In the genomic region with DNA sequence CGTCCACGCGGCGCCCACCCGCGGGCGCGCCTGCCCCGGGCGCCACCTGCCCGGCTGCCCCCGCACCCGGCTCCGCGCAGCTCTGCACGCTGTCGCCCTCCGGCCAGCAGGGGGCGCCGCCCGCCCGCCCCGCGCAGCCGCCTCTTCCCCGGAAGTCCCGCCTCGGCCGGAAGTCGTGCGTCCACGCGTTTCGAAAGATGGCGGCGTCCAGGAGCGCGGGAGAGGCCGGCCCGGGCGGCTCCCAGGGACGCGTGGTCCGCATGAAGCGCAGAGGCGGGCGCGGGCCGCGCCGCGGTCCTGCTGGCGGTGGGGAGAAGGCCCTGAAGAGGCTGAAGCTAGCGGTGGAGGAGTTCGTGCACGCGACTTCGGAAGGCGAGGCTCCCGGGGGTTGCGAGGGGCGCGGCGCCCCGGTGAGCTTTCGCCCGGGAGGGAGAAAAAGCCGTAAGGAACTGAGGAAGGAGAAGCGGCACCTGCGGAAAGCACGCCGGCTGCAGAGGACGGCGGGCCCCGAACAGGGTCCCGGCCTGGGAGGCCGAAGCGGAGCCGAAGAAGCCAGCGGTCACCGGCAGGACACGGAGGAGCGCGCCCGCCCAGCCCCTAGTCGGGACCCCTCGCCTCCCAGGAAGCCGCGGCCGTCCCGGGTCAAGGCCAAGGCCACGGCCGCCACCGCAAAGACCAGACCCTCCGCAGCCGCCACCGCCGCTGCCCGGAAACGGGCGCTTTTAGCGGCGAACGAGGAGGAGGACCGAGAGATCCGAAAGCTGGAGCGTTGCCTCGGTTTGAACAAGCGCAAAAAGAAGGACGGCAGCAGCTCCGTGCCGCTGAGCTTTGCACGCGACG, we compare ENCODE assay signal across 8 cellular contexts. TPM values are rescaled to one million over a fixed set of nuclear protein-coding genes. Genes with fewer than 3 reads are reported as not detected.
A peak's percentile ranks its signal among the peaks of the same experiment; 100 is the strongest.
DNase-seq lines count a peak whose midpoint lies in the region; ATAC-seq and TF ChIP-seq lines count a peak whose summit lies in the region.

NOM1 (plus strand) TSS at position 172 of the 840 bp plus-strand sequence; CDS start at position 198, 26 bp downstream.

- H3K9me2 ChIP-seq in DOHH2 (replicated peaks; ENCODE audit: control insufficient read depth, low read length): no peaks in the 10 kb centered on the region

- H3K36me3 ChIP-seq in DOHH2 (ENCODE audit: control insufficient read depth, low read length) (peaks cover 52% of the 10 kb centered on the region), Peyer's patch (peaks cover 0 to 23% (median 6%) of the 10 kb centered on the region in 3 donors)

- no peaks in the 10 kb centered on the region for H3K9me3 Mint-ChIP-seq in IgD-negative memory B cell
- H3K9me3 Mint-ChIP-seq in activated T-cell treated with anti-CD3 and anti-CD28 coated beads, Interleukin-2, amount 50 U/mL, for 72 hours: no peaks in the 10 kb centered on the region
- H3K9me3 Mint-ChIP-seq in natural killer cell treated with Interleukin-12 subunit alpha and Interleukin-12 subunit beta and Interleukin-15 and Interleukin-18, amount 100 ng/mL, for 72 hours: no peaks in the 10 kb centered on the region

- H3K4me2 ChIP-seq in DOHH2 (ENCODE audit: low read length): peak within 1 kb of the TSS; percentile 73

- H3K27me3 ChIP-seq in DOHH2 (ENCODE audit: control insufficient read depth, low read length) (peaks cover 3% of the 10 kb centered on the region), Peyer's patch (no peaks in the 10 kb centered on the region)

- H3K36me3 Mint-ChIP-seq in IgD-negative memory B cell: no peaks in the 10 kb centered on the region
- peaks cover 14 to 22% of the 10 kb centered on the region in 2 donors for H3K36me3 Mint-ChIP-seq in activated T-cell treated with anti-CD3 and anti-CD28 coated beads, Interleukin-2, amount 50 U/mL, for 72 hours (ENCODE audit: insufficient read depth in 2 of 2)
- H3K36me3 Mint-ChIP-seq in natural killer cell treated with Interleukin-12 subunit alpha and Interleukin-12 subunit beta and Interleukin-15 and Interleukin-18, amount 100 ng/mL, for 72 hours: peaks cover 27% of the 10 kb centered on the region

- peak within 1 kb of the TSS; percentile 96 for H3K4me3 ChIP-seq in DOHH2 (ENCODE audit: low read length)
- H3K4me3 ChIP-seq in Peyer's patch: peak within 1 kb of the TSS; percentile 89 to 100 (median 95)
- peak within 1 kb of the TSS; percentile 89 for H3K4me3 ChIP-seq in fibroblast of mammary gland (ENCODE audit: control insufficient read depth, low read depth, low read length)

- H3K9me3 ChIP-seq in DOHH2 (ENCODE audit: control insufficient read depth, insufficient read depth, low read length) (no peaks in the 10 kb centered on the region), Peyer's patch (no peaks in the 10 kb centered on the region)

- H3K79me2 ChIP-seq in DOHH2 (ENCODE audit: control insufficient read depth, low read length): peaks cover 58% of the 10 kb centered on the region

- peaks cover 39% of the 10 kb centered on the region for H4K20me1 ChIP-seq in DOHH2 (ENCODE audit: control insufficient read depth, insufficient read depth, low read depth, low read length)

- TF ChIP-seq POLR2A in Peyer's patch (IDR thresholded peaks at IDR 0.05): peak; percentile 17 to 39

- H3F3A ChIP-seq in DOHH2 (ENCODE audit: control insufficient read depth, insufficient read depth): peaks cover 9% of the 10 kb centered on the region

- H3K27me3 Mint-ChIP-seq in IgD-negative memory B cell: peaks cover 7% of the 10 kb centered on the region
- H3K27me3 Mint-ChIP-seq in activated T-cell treated with anti-CD3 and anti-CD28 coated beads, Interleukin-2, amount 50 U/mL, for 72 hours (ENCODE audit: low read depth): peaks cover 16% of the 10 kb centered on the region
- peaks cover 11 to 15% of the 10 kb centered on the region in 2 donors for H3K27me3 Mint-ChIP-seq in natural killer cell treated with Interleukin-12 subunit alpha and Interleukin-12 subunit beta and Interleukin-15 and Interleukin-18, amount 100 ng/mL, for 72 hours

- DNase-seq in Peyer's patch: peak; percentile 80 to 94 (median 93)
- DNase-seq in activated T-cell treated with anti-CD3 and anti-CD28 coated beads, Interleukin-2, amount 50 U/mL, for 72 hours: peak; percentile 94 to 96
- DNase-seq in fibroblast of mammary gland (ENCODE audit: low read depth): peak; percentile 72
- DNase-seq in natural killer cell treated with Interleukin-12 subunit alpha and Interleukin-12 subunit beta and Interleukin-15 and Interleukin-18, amount 100 ng/mL, for 72 hours (ENCODE audit: low spot score): peak; percentile 92
- peak; percentile 89 for DNase-seq in stimulated activated naive CD4-positive, alpha-beta T cell treated with Interleukin-2 at 50 U/mL for 16 hours (lab: John Stamatoyannopoulos, UW)

- H3K27ac ChIP-seq in DOHH2 (ENCODE audit: low read depth, low read length) (peak within 1 kb of the TSS; percentile 59), Peyer's patch (peak within 1 kb of the TSS; percentile 28 to 76 (median 66))

- TF ChIP-seq CTCF in DOHH2 (IDR thresholded peaks at IDR 0.05; ENCODE audit: low read depth, low read length, poor library complexity, severe bottlenecking): peak; percentile 51
- TF ChIP-seq CTCF in Peyer's patch (IDR thresholded peaks at IDR 0.05): peak; percentile 68 to 96 (median 88)
- no peak for TF ChIP-seq CTCF in fibroblast of mammary gland (conservative IDR thresholded peaks at IDR 0.05; ENCODE audit: control insufficient read depth, insufficient read depth, low read depth, low read length)

- peak; percentile 87 for ATAC-seq in GM21576 (IDR thresholded peaks at IDR 0.05; ENCODE audit: unreplicated experiment)
- ATAC-seq in activated T-cell treated with anti-CD3 and anti-CD28 coated beads, Interleukin-2, amount 50 U/mL, for 72 hours (replicated peaks in 1 of 2): peak; percentile 95 to 96
- peak; percentile 95 to 98 for ATAC-seq in natural killer cell treated with Interleukin-12 subunit alpha and Interleukin-12 subunit beta and Interleukin-15 and Interleukin-18, amount 100 ng/mL, for 72 hours

- peak within 1 kb of the TSS; percentile 90 to 99 (median 95) for H3K4me3 Mint-ChIP-seq in IgD-negative memory B cell
- peak within 1 kb of the TSS; percentile 92 to 98 for H3K4me3 Mint-ChIP-seq in activated T-cell treated with anti-CD3 and anti-CD28 coated beads, Interleukin-2, amount 50 U/mL, for 72 hours
- peak within 1 kb of the TSS; percentile 99 for H3K4me3 Mint-ChIP-seq in natural killer cell treated with Interleukin-12 subunit alpha and Interleukin-12 subunit beta and Interleukin-15 and Interleukin-18, amount 100 ng/mL, for 72 hours

- H3K4me1 ChIP-seq in DOHH2 (ENCODE audit: control insufficient read depth, low read length) (peaks cover 16% of the 10 kb centered on the region), Peyer's patch (peaks cover 0 to 30% (median 6%) of the 10 kb centered on the region in 4 donors)

- peak within 1 kb of the TSS; percentile 23 to 93 (median 50) for H3K27ac Mint-ChIP-seq in IgD-negative memory B cell
- peak within 1 kb of the TSS; percentile 82 for H3K27ac Mint-ChIP-seq in activated T-cell treated with anti-CD3 and anti-CD28 coated beads, Interleukin-2, amount 50 U/mL, for 72 hours
- H3K27ac Mint-ChIP-seq in natural killer cell treated with Interleukin-12 subunit alpha and Interleukin-12 subunit beta and Interleukin-15 and Interleukin-18, amount 100 ng/mL, for 72 hours: peak within 1 kb of the TSS; percentile 82 to 90

- H3K4me1 Mint-ChIP-seq in IgD-negative memory B cell: peaks cover 16 to 18% (median 17%) of the 10 kb centered on the region in 3 donors
- peaks cover 42% of the 10 kb centered on the region for H3K4me1 Mint-ChIP-seq in activated T-cell treated with anti-CD3 and anti-CD28 coated beads, Interleukin-2, amount 50 U/mL, for 72 hours (ENCODE audit: low read depth)
- peaks cover 13 to 22% of the 10 kb centered on the region in 2 donors for H3K4me1 Mint-ChIP-seq in natural killer cell treated with Interleukin-12 subunit alpha and Interleukin-12 subunit beta and Interleukin-15 and Interleukin-18, amount 100 ng/mL, for 72 hours (ENCODE audit: low read depth in 2 of 2)

RNA-seq across cellular contexts. Expression of gene NOM1, which starts in this region (rescaled TPM):
- polyA plus RNA-seq in IgD-negative memory B cell: 9.4 TPM
- 10 to 100 TPM in 3 of 4 donors, 1 to 10 TPM in 1; 8.1 to 77.6 (median 26.7) TPM for total RNA-seq in Peyer's patch
- total RNA-seq in activated T-cell treated with anti-CD3 and anti-CD28 coated beads, Interleukin-2, amount 50 U/mL, for 72 hours: 10 to 100 TPM; 30.1 to 37.5 TPM
- 10 to 100 TPM; 28.9 to 68.1 TPM for total RNA-seq in natural killer cell treated with Interleukin-12 subunit alpha and Interleukin-12 subunit beta and Interleukin-15 and Interleukin-18, amount 100 ng/mL, for 72 hours

Comparison
In these comparisons a context has a peak if more than half of its experiments do, and no peak if none do; other contexts are left out.
1. Peak in every context shown above with its lines: DNase-seq, ATAC-seq, H3K4me3 ChIP-seq and H3K27ac ChIP-seq.